In genomic region chr1:19352839-19353238, GRCh38 we compare ENCODE assay signal across 1 cellular context.
TF ChIP-seq lines count a peak whose summit lies in the region.

No MANE protein-coding gene starts in this region.

TF ChIP-seq in GM23338, 12 proteins besides CTCF, POLR2A, EP300 and RAD21 (continued from another document):
- TF ChIP-seq ZNF462 (CRISPR knock-in tag; IDR thresholded peaks at IDR 0.05) (no peak), NANOG (IDR thresholded peaks at IDR 0.05; ENCODE audit: borderline replicate concordance) (no peak), CREB1 (CRISPR knock-in tag; IDR thresholded peaks at IDR 0.05; ENCODE audit: low read depth) (no peak), EZH2phosphoT487 (IDR thresholded peaks at IDR 0.05; ENCODE audit: unreplicated experiment) (no peak)
